Comparison of ENCODE assay signal across 22 cellular contexts in genomic region chr1:164806531-164806930, GRCh38.
"Had no signal": no experiment of that assay in that cellular context is flagged by ENCODE, and none has a peak within 500 bp of the region (broad histone marks: within the 10 kb centered on the region; RNA-seq: fewer than 3 reads in every experiment).

No MANE protein-coding gene starts in this region.

- H3K27ac ChIP-seq: RWPE1 had no signal

- FAIRE-seq: HepG2, RCC 7860 had no signal

- DNase-seq: IMR-90, Karpas-422, KG1, MG63, NCI-H1092, NCI-H1105 treated with DMSO at 0.1 percent for 48 hours, NCI-H1417 treated with DMSO at 0.1 percent for 48 hours, NCI-H146, NCI-H1694 treated with DMSO at 0.1 percent for 48 hours, NCI-H1930, NCI-H2081, NCI-H2171, NCI-H226, NCI-H446, NCI-H510A, NCI-H69, NCI-H774, SHP77, SK-N-SH had no signal

- H3K9me3 ChIP-seq: MG63, SK-N-SH had no signal

- H3K36me3 ChIP-seq: MG63 had no signal

- ATAC-seq: HepG2 had no signal

- H3K4me3 ChIP-seq: MG63 had no signal
